Comparison of ENCODE assay signal across 1 cellular context in genomic region chr17:73821665-73822064, GRCh38.
TF ChIP-seq lines count a peak whose summit lies in the region.

No MANE protein-coding gene starts in this region.

TF ChIP-seq in SK-N-SH, 30 proteins besides CTCF, POLR2A, EP300 and RAD21 (continued from another document):
- TF ChIP-seq, protein P1, sequence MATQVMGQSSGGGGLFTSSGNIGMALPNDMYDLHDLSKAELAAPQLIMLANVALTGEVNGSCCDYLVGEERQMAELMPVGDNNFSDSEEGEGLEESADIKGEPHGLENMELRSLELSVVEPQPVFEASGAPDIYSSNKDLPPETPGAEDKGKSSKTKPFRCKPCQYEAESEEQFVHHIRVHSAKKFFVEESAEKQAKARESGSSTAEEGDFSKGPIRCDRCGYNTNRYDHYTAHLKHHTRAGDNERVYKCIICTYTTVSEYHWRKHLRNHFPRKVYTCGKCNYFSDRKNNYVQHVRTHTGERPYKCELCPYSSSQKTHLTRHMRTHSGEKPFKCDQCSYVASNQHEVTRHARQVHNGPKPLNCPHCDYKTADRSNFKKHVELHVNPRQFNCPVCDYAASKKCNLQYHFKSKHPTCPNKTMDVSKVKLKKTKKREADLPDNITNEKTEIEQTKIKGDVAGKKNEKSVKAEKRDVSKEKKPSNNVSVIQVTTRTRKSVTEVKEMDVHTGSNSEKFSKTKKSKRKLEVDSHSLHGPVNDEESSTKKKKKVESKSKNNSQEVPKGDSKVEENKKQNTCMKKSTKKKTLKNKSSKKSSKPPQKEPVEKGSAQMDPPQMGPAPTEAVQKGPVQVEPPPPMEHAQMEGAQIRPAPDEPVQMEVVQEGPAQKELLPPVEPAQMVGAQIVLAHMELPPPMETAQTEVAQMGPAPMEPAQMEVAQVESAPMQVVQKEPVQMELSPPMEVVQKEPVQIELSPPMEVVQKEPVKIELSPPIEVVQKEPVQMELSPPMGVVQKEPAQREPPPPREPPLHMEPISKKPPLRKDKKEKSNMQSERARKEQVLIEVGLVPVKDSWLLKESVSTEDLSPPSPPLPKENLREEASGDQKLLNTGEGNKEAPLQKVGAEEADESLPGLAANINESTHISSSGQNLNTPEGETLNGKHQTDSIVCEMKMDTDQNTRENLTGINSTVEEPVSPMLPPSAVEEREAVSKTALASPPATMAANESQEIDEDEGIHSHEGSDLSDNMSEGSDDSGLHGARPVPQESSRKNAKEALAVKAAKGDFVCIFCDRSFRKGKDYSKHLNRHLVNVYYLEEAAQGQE (IDR thresholded peaks at IDR 0.05; ENCODE audit: low read depth, low read length) = no peak
- TF ChIP-seq SIN3A (IDR thresholded peaks at IDR 0.05; ENCODE audit: borderline replicate concordance, low read depth, low read length) (no peak), EZH2phosphoT487 (IDR thresholded peaks at IDR 0.05; ENCODE audit: borderline replicate concordance, low read depth) (no peak), MAX (IDR thresholded peaks at IDR 0.05; ENCODE audit: low read depth) (no peak), POLR2AphosphoS5 (IDR thresholded peaks at IDR 0.05; ENCODE audit: low read depth, low read length) (no peak), IRF3 (IDR thresholded peaks at IDR 0.05; ENCODE audit: low read depth, low read length) (no peak), FOXM1 (IDR thresholded peaks at IDR 0.05; ENCODE audit: low read depth) (no peak), NRF1 (IDR thresholded peaks at IDR 0.05; ENCODE audit: low read depth, low read length) (no peak), ZBTB33 (IDR thresholded peaks at IDR 0.05; ENCODE audit: borderline replicate concordance, low read depth) (no peak), RCOR1 (IDR thresholded peaks at IDR 0.05; ENCODE audit: low read length) (no peak)
- TF ChIP-seq, protein P2, sequence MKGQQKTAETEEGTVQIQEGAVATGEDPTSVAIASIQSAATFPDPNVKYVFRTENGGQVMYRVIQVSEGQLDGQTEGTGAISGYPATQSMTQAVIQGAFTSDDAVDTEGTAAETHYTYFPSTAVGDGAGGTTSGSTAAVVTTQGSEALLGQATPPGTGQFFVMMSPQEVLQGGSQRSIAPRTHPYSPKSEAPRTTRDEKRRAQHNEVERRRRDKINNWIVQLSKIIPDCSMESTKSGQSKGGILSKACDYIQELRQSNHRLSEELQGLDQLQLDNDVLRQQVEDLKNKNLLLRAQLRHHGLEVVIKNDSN (IDR thresholded peaks at IDR 0.05; ENCODE audit: borderline replicate concordance, low read depth) = no peak
